ENCODE assay signal across 19 cellular contexts in genomic region chr3:152957488-152957887, GRCh38.
"Had no signal": no experiment of that assay in that cellular context is flagged by ENCODE, and none has a peak within 500 bp of the region (broad histone marks: within the 10 kb centered on the region; RNA-seq: fewer than 3 reads in every experiment).

No MANE protein-coding gene starts in this region.

- H3K9me3 ChIP-seq: left ventricle myocardium inferior, lower lobe of right lung, ovary, right atrium auricular region, sigmoid colon had no signal

- H3K36me3 Mint-ChIP-seq: memory B cell, mesothelial cell of epicardium, natural killer cell had no signal

- H3K4me3 ChIP-seq: left ventricle myocardium inferior, lower lobe of right lung, ovary, right atrium auricular region, sigmoid colon, skin epidermis had no signal

- H3K4me1 ChIP-seq: left ventricle myocardium inferior, lower lobe of right lung, right atrium auricular region, sigmoid colon had no signal

- H3K27me3 ChIP-seq: ovary, right atrium auricular region, sigmoid colon had no signal

- H3K27ac Mint-ChIP-seq: dendritic cell treated with granulocyte-macrophage colony-stimulating factor and Interleukin-4, amounts not matched to agents 40 ng/mL and 50 ng/mL, for 4 days; effector memory CD8-positive, alpha-beta T cell; memory B cell; mesothelial cell of epicardium; natural killer cell had no signal

- DNase-seq: effector memory CD8-positive, alpha-beta T cell; erythroblast; foreskin melanocyte; head of caudate nucleus; hippocampal formation; left ventricle myocardium inferior; lower lobe of right lung; natural killer cell; ovary; sigmoid colon; stimulated activated CD4-positive, alpha-beta T cell treated with anti-CD3 and anti-CD28 coated beads, Interleukin-12 subunit alpha, Interleukin-12 subunit beta, amount 100 ng/mL, for 4 hours; stimulated activated naive CD4-positive, alpha-beta T cell treated with Interleukin-2 at 50 U/mL for 16 hours had no signal

- H3K4me3 Mint-ChIP-seq: dendritic cell treated with granulocyte-macrophage colony-stimulating factor and Interleukin-4, amounts not matched to agents 40 ng/mL and 50 ng/mL, for 4 days; effector memory CD8-positive, alpha-beta T cell; memory B cell; mesothelial cell of epicardium; natural killer cell; neural crest cell had no signal

- H3K27ac ChIP-seq: left ventricle myocardium inferior, lower lobe of right lung, ovary, right atrium auricular region, sigmoid colon, skin epidermis had no signal

- ATAC-seq: effector memory CD8-positive, alpha-beta T cell; lower lobe of right lung; natural killer cell had no signal

- FAIRE-seq: colon had no signal

- H3K4me1 Mint-ChIP-seq: memory B cell, natural killer cell, neural crest cell had no signal

- H3K36me3 ChIP-seq: left ventricle myocardium inferior, lower lobe of right lung, ovary, right atrium auricular region, sigmoid colon had no signal

- H3K9me3 Mint-ChIP-seq: dendritic cell treated with granulocyte-macrophage colony-stimulating factor and Interleukin-4, amounts not matched to agents 40 ng/mL and 50 ng/mL, for 4 days; effector memory CD8-positive, alpha-beta T cell; memory B cell; mesothelial cell of epicardium; natural killer cell; neural crest cell had no signal

- H3K27me3 Mint-ChIP-seq: dendritic cell treated with granulocyte-macrophage colony-stimulating factor and Interleukin-4, amounts not matched to agents 40 ng/mL and 50 ng/mL, for 4 days had no signal
